12 cellular contexts compared by ENCODE assay signal in the genomic region with DNA sequence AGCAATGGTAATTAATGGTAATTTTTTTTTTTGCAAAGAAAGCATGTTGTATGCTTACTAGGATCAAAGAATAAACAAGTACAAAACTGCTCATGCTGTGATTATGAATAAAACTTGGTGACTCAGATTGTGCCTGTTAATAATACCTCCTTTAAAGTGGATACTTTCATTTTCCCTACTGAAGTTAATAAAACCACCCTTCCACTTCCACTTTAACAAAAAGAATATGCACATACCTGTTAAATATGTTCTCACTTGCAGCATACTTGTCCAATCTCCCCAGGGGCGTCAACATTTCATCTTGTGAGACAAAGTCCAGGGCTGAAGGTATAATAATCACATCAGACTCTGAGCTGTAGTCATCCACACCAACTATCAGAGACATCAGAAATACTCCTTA. TPM values are rescaled to one million over a fixed set of nuclear protein-coding genes. Genes with fewer than 3 reads are reported as not detected.
DNase-seq lines count a peak whose midpoint lies in the region; ATAC-seq, FAIRE-seq and TF ChIP-seq lines count a peak whose summit lies in the region.
"Had no signal": no experiment of that assay in that cellular context is flagged by ENCODE, and none has a peak within 500 bp of the region (broad histone marks: within the 10 kb centered on the region; RNA-seq: fewer than 3 reads in every experiment).

No MANE protein-coding gene starts in this region.

- H3K79me2 ChIP-seq in SK-N-SH (ENCODE audit: insufficient read depth) = peaks cover 99% of the 10 kb centered on the region

- H3K27me3 ChIP-seq in SK-N-SH (ENCODE audit: insufficient read depth) (no peaks in the 10 kb centered on the region), right lobe of liver (no peaks in the 10 kb centered on the region)

- H3K27ac ChIP-seq in SK-N-SH (ENCODE audit: low read depth in 2 of 2, low read length in 1 of 2) (peak overlapping the region in 1 of 2 experiments; percentile 36; a peak in 2 of 4 replicates), right lobe of liver (no peak overlapping the region)

- H3K9me3 ChIP-seq in SK-N-SH (0 out of 2 replicates have a peak, but pooled peaks cover 8% of the 10 kb centered on the region), right lobe of liver (no peaks in the 10 kb centered on the region)

- intact Hi-C loops in right lobe of liver (cut with DNase I) = no loop called here

- TF ChIP-seq CTCF in SK-N-SH (IDR thresholded peaks at IDR 0.05) (no peak), right lobe of liver (IDR thresholded peaks at IDR 0.05) (no peak)

- peak overlapping the region; percentile 2; the same call in 1 of the 2 replicates for H3K4me2 ChIP-seq in SK-N-SH

- CTCF ChIA-PET in SK-N-SH (lab: Yijun Ruan, JAX) = interaction anchor here (2.7 kb wide), 1 partner anchor 18 kb away, joined by 12 read pairs; no protein-coding TSS in a partner anchor

- H2AFZ ChIP-seq in SK-N-SH (ENCODE audit: low read depth) = no peak overlapping the region

- no peak for TF ChIP-seq EP300 in SK-N-SH (IDR thresholded peaks at IDR 0.05; ENCODE audit: borderline replicate concordance in 1 of 2, low read depth in 1 of 2, low read length in 1 of 2)

- TF ChIP-seq POLR2A in GM12892 (IDR thresholded peaks at IDR 0.05; ENCODE audit: low read depth, low read length) (no peak), right lobe of liver (IDR thresholded peaks at IDR 0.05) (no peak)

- H3K9me2 ChIP-seq in SK-N-SH = no peaks in the 10 kb centered on the region

- H3K36me3 ChIP-seq in SK-N-SH (replicated peaks in 1 of 2; ENCODE audit: control insufficient read depth in 1 of 2, insufficient read depth in 2 of 2, low read length in 1 of 2) = peaks cover 24 to 67% of the 10 kb centered on the region in 2 experiments
- H3K36me3 ChIP-seq in right lobe of liver = no peaks in the 10 kb centered on the region

- peaks cover 19% of the 10 kb centered on the region for H3F3A ChIP-seq in SK-N-SH (replicated peaks; ENCODE audit: insufficient read depth)

- peak overlapping the region in 1 of 2 experiments; percentile 6; a peak in 1 of 4 replicates for H3K4me3 ChIP-seq in SK-N-SH (ENCODE audit: low read depth in 2 of 2, low read length in 1 of 2)
- no peak overlapping the region for H3K4me3 ChIP-seq in right lobe of liver

- no peak for DNase-seq in GM12892 (ENCODE audit: insufficient read length)
- no peak for DNase-seq in SK-N-SH
- no peak for DNase-seq in right lobe of liver
- no peak for DNase-seq in stimulated activated CD4-positive, alpha-beta T cell treated with anti-CD3 and anti-CD28 coated beads, Interleukin-15, amount 100 ng/mL, for 24 hours
- no peak for DNase-seq in GDM1 (lab: John Stamatoyannopoulos, UW)
- no peak for DNase-seq in NCI-H1092 treated with DMSO at 0.1 percent for 48 hours (lab: John Stamatoyannopoulos, UW)
- no peak for DNase-seq in AG08395 (ENCODE audit: low spot score)
- DNase-seq: left cardiac atrium; NCI-H2081 treated with DMSO at 0.1 percent for 48 hours; stimulated activated CD4-positive, alpha-beta T cell treated with anti-CD3 and anti-CD28 coated beads, Interleukin-2, amount 100 ng/mL, for 24 hours had no signal

- peaks cover 46% of the 10 kb centered on the region for H4K20me1 ChIP-seq in SK-N-SH (ENCODE audit: insufficient read depth)

- H3K9ac ChIP-seq in SK-N-SH = no peak overlapping the region

- peak; percentile 62 for FAIRE-seq in GM12892 (lab: Jason Lieb, UNC)
- FAIRE-seq: TTC549 had no signal

- POLR2A ChIA-PET in SK-N-SH (lab: Yijun Ruan, JAX) = no interaction called here

- H3K4me1 ChIP-seq in SK-N-SH (ENCODE audit: control insufficient read depth in 1 of 2, insufficient read depth in 2 of 2, low read depth in 1 of 2, low read length in 1 of 2) (peaks cover 2 to 4% of the 10 kb centered on the region in 2 experiments; a peak in 2 of 4 replicates), right lobe of liver (peaks cover 0 to 13% (median 5%) of the 10 kb centered on the region in 4 donors)

- 87% methylated on average over 1 of the region's 1 CpG for WGBS in SK-N-SH (ENCODE audit: low lambda C conversion rate)
- 17% methylated on average over 1 of the region's 1 CpG for WGBS in right lobe of liver (ENCODE audit: insufficient coverage, low coverage, low lambda C conversion rate, missing lambda C conversion rate)

- TF ChIP-seq RAD21 in SK-N-SH (IDR thresholded peaks at IDR 0.05; ENCODE audit: low read length) = no peak

- ATAC-seq in GM21737 (IDR thresholded peaks at IDR 0.05; ENCODE audit: unreplicated experiment) (peak; percentile 78), right lobe of liver (peak in 3 of 4 donors; percentile 23 to 46 (median 33))

TF ChIP-seq in SK-N-SH, 30 proteins besides CTCF, POLR2A, EP300 and RAD21:
- TF ChIP-seq JUND (IDR thresholded peaks at IDR 0.05) (no peak), RXRA (IDR thresholded peaks at IDR 0.05; ENCODE audit: borderline replicate concordance, low read depth) (no peak), GABPA (IDR thresholded peaks at IDR 0.05; ENCODE audit: low read depth) (no peak), SIN3A (IDR thresholded peaks at IDR 0.05; ENCODE audit: borderline replicate concordance, low read depth, low read length) (no peak), GATA2 (CRISPR knock-in tag; IDR thresholded peaks at IDR 0.05) (no peak), TEAD4 (IDR thresholded peaks at IDR 0.05; ENCODE audit: borderline replicate concordance, insufficient read depth) (no peak), CHD2 (IDR thresholded peaks at IDR 0.05; ENCODE audit: low read length, partially characterized antibody) (no peak), NFIC (IDR thresholded peaks at IDR 0.05; ENCODE audit: borderline replicate concordance) (no peak), MEF2A (IDR thresholded peaks at IDR 0.05; ENCODE audit: borderline replicate concordance, low read depth) (no peak), ELF1 (IDR thresholded peaks at IDR 0.05) (no peak), YY1 (IDR thresholded peaks at IDR 0.05; ENCODE audit: low read depth) (no peak), SMC3 (IDR thresholded peaks at IDR 0.05; ENCODE audit: low read depth, low read length) (no peak), TAF1 (IDR thresholded peaks at IDR 0.05; ENCODE audit: borderline replicate concordance, low read depth, low read length) (no peak)
- TF ChIP-seq, protein P1, sequence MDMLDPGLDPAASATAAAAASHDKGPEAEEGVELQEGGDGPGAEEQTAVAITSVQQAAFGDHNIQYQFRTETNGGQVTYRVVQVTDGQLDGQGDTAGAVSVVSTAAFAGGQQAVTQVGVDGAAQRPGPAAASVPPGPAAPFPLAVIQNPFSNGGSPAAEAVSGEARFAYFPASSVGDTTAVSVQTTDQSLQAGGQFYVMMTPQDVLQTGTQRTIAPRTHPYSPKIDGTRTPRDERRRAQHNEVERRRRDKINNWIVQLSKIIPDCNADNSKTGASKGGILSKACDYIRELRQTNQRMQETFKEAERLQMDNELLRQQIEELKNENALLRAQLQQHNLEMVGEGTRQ (IDR thresholded peaks at IDR 0.05; ENCODE audit: borderline replicate concordance, low read depth, low read length) = no peak
- TF ChIP-seq, protein P2, sequence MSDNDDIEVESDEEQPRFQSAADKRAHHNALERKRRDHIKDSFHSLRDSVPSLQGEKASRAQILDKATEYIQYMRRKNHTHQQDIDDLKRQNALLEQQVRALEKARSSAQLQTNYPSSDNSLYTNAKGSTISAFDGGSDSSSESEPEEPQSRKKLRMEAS (IDR thresholded peaks at IDR 0.05; ENCODE audit: low read depth) = no peak
- TF ChIP-seq, protein P3, sequence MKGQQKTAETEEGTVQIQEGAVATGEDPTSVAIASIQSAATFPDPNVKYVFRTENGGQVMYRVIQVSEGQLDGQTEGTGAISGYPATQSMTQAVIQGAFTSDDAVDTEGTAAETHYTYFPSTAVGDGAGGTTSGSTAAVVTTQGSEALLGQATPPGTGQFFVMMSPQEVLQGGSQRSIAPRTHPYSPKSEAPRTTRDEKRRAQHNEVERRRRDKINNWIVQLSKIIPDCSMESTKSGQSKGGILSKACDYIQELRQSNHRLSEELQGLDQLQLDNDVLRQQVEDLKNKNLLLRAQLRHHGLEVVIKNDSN (IDR thresholded peaks at IDR 0.05; ENCODE audit: borderline replicate concordance, low read depth) = no peak
- TF ChIP-seq, protein P4, sequence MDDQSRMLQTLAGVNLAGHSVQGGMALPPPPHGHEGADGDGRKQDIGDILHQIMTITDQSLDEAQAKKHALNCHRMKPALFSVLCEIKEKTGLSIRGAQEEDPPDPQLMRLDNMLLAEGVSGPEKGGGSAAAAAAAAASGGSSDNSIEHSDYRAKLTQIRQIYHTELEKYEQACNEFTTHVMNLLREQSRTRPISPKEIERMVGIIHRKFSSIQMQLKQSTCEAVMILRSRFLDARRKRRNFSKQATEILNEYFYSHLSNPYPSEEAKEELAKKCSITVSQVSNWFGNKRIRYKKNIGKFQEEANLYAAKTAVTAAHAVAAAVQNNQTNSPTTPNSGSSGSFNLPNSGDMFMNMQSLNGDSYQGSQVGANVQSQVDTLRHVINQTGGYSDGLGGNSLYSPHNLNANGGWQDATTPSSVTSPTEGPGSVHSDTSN (IDR thresholded peaks at IDR 0.05) = no peak

RNA-seq across cellular contexts. Expression of a gene that starts 19.6 kb away (rescaled TPM):
- polyA plus RNA-seq in GM12892 (2012; ENCODE audit: missing spikeins) = 29.5 TPM
- 53.4 and 84.4 TPM in 2 replicates for polyA plus RNA-seq in SK-N-SH (2012; rRNA removed)
- 45.2 and 55.9 TPM in 2 replicates for polyA plus RNA-seq in SK-N-SH (2012; cell fraction: cytosol; rRNA removed)
- 161 and 195 TPM in 2 replicates for polyA plus RNA-seq in SK-N-SH (2012; cell fraction: nucleus; rRNA removed)
- total RNA-seq in right lobe of liver = 10 to 100 TPM; 15.0 to 36.5 (median 30.1) TPM
